ENCODE assay signal across 31 cellular contexts in genomic region chr4:188002751-188003150, GRCh38. TPM values are rescaled to one million over a fixed set of nuclear protein-coding genes. Genes with fewer than 3 reads are reported as not detected.
"Had no signal": no experiment of that assay in that cellular context is flagged by ENCODE, and none has a peak within 500 bp of the region (broad histone marks: within the 10 kb centered on the region; RNA-seq: fewer than 3 reads in every experiment).

No MANE protein-coding gene starts in this region.

- ATAC-seq: effector memory CD8-positive, alpha-beta T cell; gastroesophageal sphincter; natural killer cell treated with Interleukin-12 subunit alpha and Interleukin-12 subunit beta and Interleukin-15 and Interleukin-18, amount 100 ng/mL, for 72 hours; sciatic nerve; stimulated activated effector memory CD8-positive, alpha-beta T cell treated with anti-CD3 and anti-CD28 coated beads, Interleukin-12 subunit alpha, Interleukin-12 subunit beta, amount 100 ng/mL, for 72 hours; T-helper 17 cell had no signal

- H3K27ac Mint-ChIP-seq: activated CD4-positive, alpha-beta memory T cell treated with anti-CD3 and anti-CD28 coated beads, Interleukin-2, amount 10 ng/mL, durations not matched to agents 7 days and 5 days; activated CD4-positive, alpha-beta T cell treated with anti-CD3 and anti-CD28 coated beads, Interleukin-2, amount 10 ng/mL, durations not matched to agents 7 days and 5 days; activated T-cell treated with anti-CD3 and anti-CD28 coated beads, Interleukin-2, amount 50 U/mL, for 24 hours; effector memory CD8-positive, alpha-beta T cell; memory B cell; natural killer cell treated with Interleukin-12 subunit alpha and Interleukin-12 subunit beta and Interleukin-15 and Interleukin-18, amount 100 ng/mL, for 72 hours; stimulated activated effector memory CD8-positive, alpha-beta T cell treated with anti-CD3 and anti-CD28 coated beads, Interleukin-12 subunit alpha, Interleukin-12 subunit beta, amount 100 ng/mL, for 72 hours; stimulated activated naive CD8-positive, alpha-beta T cell treated with anti-CD3 and anti-CD28 coated beads, Interleukin-15, Interleukin-2, amounts not matched to agents 100 ng/mL and 50 ng/mL, for 24 hours; T-helper 17 cell had no signal

- H3K4me3 ChIP-seq: esophagus muscularis mucosa, gastroesophageal sphincter, skin epidermis, upper lobe of left lung, vagina had no signal

- H3K4me3 Mint-ChIP-seq: activated CD4-positive, alpha-beta memory T cell treated with anti-CD3 and anti-CD28 coated beads, Interleukin-2, amount 10 ng/mL, durations not matched to agents 7 days and 5 days; activated CD4-positive, alpha-beta T cell treated with anti-CD3 and anti-CD28 coated beads, Interleukin-2, amount 10 ng/mL, durations not matched to agents 7 days and 5 days; activated T-cell treated with anti-CD3 and anti-CD28 coated beads, Interleukin-2, amount 50 U/mL, for 24 hours; effector memory CD8-positive, alpha-beta T cell; memory B cell; natural killer cell treated with Interleukin-12 subunit alpha and Interleukin-12 subunit beta and Interleukin-15 and Interleukin-18, amount 100 ng/mL, for 72 hours; stimulated activated effector memory CD8-positive, alpha-beta T cell treated with anti-CD3 and anti-CD28 coated beads, Interleukin-12 subunit alpha, Interleukin-12 subunit beta, amount 100 ng/mL, for 72 hours; stimulated activated naive CD8-positive, alpha-beta T cell treated with anti-CD3 and anti-CD28 coated beads, Interleukin-15, Interleukin-2, amounts not matched to agents 100 ng/mL and 50 ng/mL, for 24 hours; T-helper 17 cell had no signal

- DNase-seq: activated CD4-positive, alpha-beta memory T cell treated with anti-CD3 and anti-CD28 coated beads, Interleukin-2, amount 10 ng/mL, durations not matched to agents 7 days and 5 days; activated CD4-positive, alpha-beta T cell treated with anti-CD3 and anti-CD28 coated beads for 1 hour; activated CD4-positive, alpha-beta T cell treated with anti-CD3 and anti-CD28 coated beads, Interleukin-2, amount 10 ng/mL, durations not matched to agents 7 days and 5 days; activated CD8-positive, alpha-beta memory T cell treated with anti-CD3 and anti-CD28 coated beads, Interleukin-2, amount 50 U/mL, for 48 hours; activated gamma-delta T cell treated with Interleukin-2 at 50 U/mL for 16 hours; activated naive CD4-positive, alpha-beta T cell treated with anti-CD3 and anti-CD28 coated beads, Interleukin-2, amount 50 U/mL, for 16 hours; activated T-cell treated with anti-CD3 and anti-CD28 coated beads, Interleukin-2, amount 50 U/mL, for 24 hours; amniotic stem cell; caudate nucleus; cortex of kidney; effector memory CD8-positive, alpha-beta T cell; hippocampal formation; stimulated activated CD4-positive, alpha-beta T cell treated with anti-CD3 and anti-CD28 coated beads, Interleukin-4, amount 100 ng/mL, for 24 hours; T-helper 17 cell; T1000; upper lobe of left lung had no signal

- H3K9me3 ChIP-seq: esophagus muscularis mucosa, gastroesophageal sphincter, upper lobe of left lung, vagina had no signal

- H3K27me3 Mint-ChIP-seq: activated CD4-positive, alpha-beta memory T cell treated with anti-CD3 and anti-CD28 coated beads, Interleukin-2, amount 10 ng/mL, durations not matched to agents 7 days and 5 days; activated CD4-positive, alpha-beta T cell treated with anti-CD3 and anti-CD28 coated beads, Interleukin-2, amount 10 ng/mL, durations not matched to agents 7 days and 5 days; activated T-cell treated with anti-CD3 and anti-CD28 coated beads, Interleukin-2, amount 50 U/mL, for 24 hours; effector memory CD8-positive, alpha-beta T cell; memory B cell; natural killer cell treated with Interleukin-12 subunit alpha and Interleukin-12 subunit beta and Interleukin-15 and Interleukin-18, amount 100 ng/mL, for 72 hours; stimulated activated naive CD8-positive, alpha-beta T cell treated with anti-CD3 and anti-CD28 coated beads, Interleukin-15, Interleukin-2, amounts not matched to agents 100 ng/mL and 50 ng/mL, for 24 hours; T-helper 17 cell had no signal

- H3K27me3 ChIP-seq: brain microvascular endothelial cell, esophagus muscularis mucosa, gastroesophageal sphincter, upper lobe of left lung, vagina had no signal

- H3K4me1 ChIP-seq: esophagus muscularis mucosa, gastroesophageal sphincter, upper lobe of left lung, vagina had no signal

- H3K4me1 Mint-ChIP-seq: activated CD4-positive, alpha-beta memory T cell treated with anti-CD3 and anti-CD28 coated beads, Interleukin-2, amount 10 ng/mL, durations not matched to agents 7 days and 5 days; activated CD4-positive, alpha-beta T cell treated with anti-CD3 and anti-CD28 coated beads, Interleukin-2, amount 10 ng/mL, durations not matched to agents 7 days and 5 days; memory B cell; stimulated activated effector memory CD8-positive, alpha-beta T cell treated with anti-CD3 and anti-CD28 coated beads, Interleukin-12 subunit alpha, Interleukin-12 subunit beta, amount 100 ng/mL, for 72 hours; T-helper 17 cell had no signal

- H3K27ac ChIP-seq: brain microvascular endothelial cell, esophagus muscularis mucosa, gastroesophageal sphincter, skin epidermis, upper lobe of left lung, vagina had no signal

- H3K36me3 Mint-ChIP-seq: memory B cell; stimulated activated effector memory CD8-positive, alpha-beta T cell treated with anti-CD3 and anti-CD28 coated beads, Interleukin-12 subunit alpha, Interleukin-12 subunit beta, amount 100 ng/mL, for 72 hours had no signal

- H3K36me3 ChIP-seq: brain microvascular endothelial cell, esophagus muscularis mucosa, gastroesophageal sphincter, upper lobe of left lung, vagina had no signal

RNA-seq across cellular contexts. Expression of gene ZFP42, which starts 7.2 kb away (rescaled TPM):
- total RNA-seq: activated CD4-positive, alpha-beta memory T cell treated with anti-CD3 and anti-CD28 coated beads, Interleukin-2, amount 10 ng/mL, durations not matched to agents 7 days and 5 days; activated CD4-positive, alpha-beta T cell treated with anti-CD3 and anti-CD28 coated beads, Interleukin-2, amount 10 ng/mL, durations not matched to agents 7 days and 5 days; esophagus muscularis mucosa; gastroesophageal sphincter; lower leg skin; mononuclear cell; natural killer cell treated with Interleukin-12 subunit alpha and Interleukin-12 subunit beta and Interleukin-15 and Interleukin-18, amount 100 ng/mL, for 72 hours; osteoblast; posterior vena cava; sciatic nerve; subcutaneous adipose tissue; T-helper 17 cell; vagina had no signal
